In the genomic region with DNA sequence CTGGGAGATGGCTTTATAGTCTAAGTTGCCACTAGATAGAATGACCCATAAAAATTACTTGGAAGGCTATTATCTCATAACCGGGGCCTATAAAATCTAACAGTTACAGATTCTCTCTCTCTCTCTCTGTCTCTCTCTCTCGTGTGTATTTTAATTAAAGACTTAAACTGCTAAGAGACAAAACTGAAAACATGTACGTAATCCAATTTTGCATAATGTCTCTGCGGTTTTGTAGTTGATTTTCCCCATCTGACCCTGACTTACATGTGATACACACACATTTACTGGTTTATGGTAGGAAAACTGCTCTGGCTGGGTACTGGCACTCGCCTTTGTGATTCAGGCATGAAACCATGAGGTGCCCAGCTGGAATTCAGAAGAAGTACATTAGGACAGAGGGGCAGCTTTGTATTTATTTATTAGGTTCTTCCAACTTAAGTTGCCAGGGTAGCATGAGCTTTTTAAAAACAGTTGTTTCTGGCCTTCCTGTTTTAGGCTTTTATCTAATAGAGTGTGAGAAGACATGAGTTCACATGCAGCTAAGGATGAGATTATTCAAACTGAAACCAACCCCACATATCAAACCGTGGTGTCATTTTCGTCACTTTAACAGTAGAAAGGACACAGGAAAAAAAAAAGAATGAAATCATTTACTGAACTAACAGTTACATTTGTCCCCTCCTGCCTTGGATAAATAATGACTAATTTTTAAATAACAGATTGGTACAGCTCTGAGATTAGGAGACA, we compare ENCODE assay signal across 8 cellular contexts.
A peak's percentile ranks its signal among the peaks of the same experiment; 100 is the strongest.
DNase-seq lines count a peak whose midpoint lies in the region; ATAC-seq and TF ChIP-seq lines count a peak whose summit lies in the region.

No MANE protein-coding gene starts in this region.

- H3K27ac Mint-ChIP-seq in CD8-positive, alpha-beta memory T cell: peak overlapping the region; percentile 94 to 99 (median 97)
- H3K27ac Mint-ChIP-seq in activated CD4-positive, alpha-beta memory T cell treated with anti-CD3 and anti-CD28 coated beads for 36 hours: peak overlapping the region; percentile 96

- peak overlapping the region; percentile 50 to 86 (median 76) for H3K4me3 Mint-ChIP-seq in CD8-positive, alpha-beta memory T cell
- peak overlapping the region; percentile 62 for H3K4me3 Mint-ChIP-seq in activated CD4-positive, alpha-beta memory T cell treated with anti-CD3 and anti-CD28 coated beads for 36 hours

- ATAC-seq in GM19463 (IDR thresholded peaks at IDR 0.05; ENCODE audit: unreplicated experiment) (peak; percentile 72), HG03460 (IDR thresholded peaks at IDR 0.05; ENCODE audit: unreplicated experiment) (peak; percentile 60)

- POLR2A ChIA-PET in CD8-positive, alpha-beta memory T cell (lab: Charles Lee): interaction anchor here (0.6 to 0.9 kb wide), 3 partner anchors 17 to 342 kb away, joined by 3 to 7 read pairs (median 4); no protein-coding TSS in a partner anchor
- POLR2A ChIA-PET in activated CD4-positive, alpha-beta memory T cell treated with anti-CD3 and anti-CD28 coated beads for 36 hours (lab: Charles Lee): interaction anchor here (0.7 to 3.3 kb wide), 17 partner anchors 11 to 416 kb away, joined by 3 to 45 read pairs (median 6); partner anchors contain the start of gene ATXN1

- no peaks in the 10 kb centered on the region for H3K9me3 ChIP-seq in CD8-positive, alpha-beta memory T cell (ENCODE audit: low read length)
- no peaks in the 10 kb centered on the region for H3K9me3 ChIP-seq in uterus

- CTCF ChIA-PET in CD8-positive, alpha-beta memory T cell (lab: Charles Lee): interaction anchor here (0.5 to 1.9 kb wide), 8 partner anchors 11 to 343 kb away, joined by 3 to 8 read pairs (median 3); partner anchors contain the start of gene ATXN1
- CTCF ChIA-PET in activated CD4-positive, alpha-beta memory T cell treated with anti-CD3 and anti-CD28 coated beads for 36 hours (lab: Charles Lee): interaction anchor here (0.6 to 2.0 kb wide), 19 partner anchors 8 to 342 kb away, joined by 3 to 8 read pairs (median 4); no protein-coding TSS in a partner anchor

- peak overlapping the region; percentile 94 for H3K27ac ChIP-seq in CD8-positive, alpha-beta memory T cell (ENCODE audit: low read depth, low read length)
- peak overlapping the region; percentile 36 to 66 for H3K27ac ChIP-seq in uterus

- peak overlapping the region; percentile 24 for H3K4me3 ChIP-seq in CD8-positive, alpha-beta memory T cell (ENCODE audit: low read length)
- H3K4me3 ChIP-seq in uterus: no peak overlapping the region

- TF ChIP-seq CTCF in uterus (IDR thresholded peaks at IDR 0.05): no peak

- DNase-seq in CD8-positive, alpha-beta memory T cell: peak; percentile 20 to 74 (median 40)
- peak; percentile 74 for DNase-seq in activated CD4-positive, alpha-beta memory T cell treated with anti-CD3 and anti-CD28 coated beads for 36 hours
- DNase-seq in hepatic stellate cell (ENCODE audit: low spot score) (peak; percentile 57), uterus (no peak), cerebellum (ENCODE audit: low spot score) (no peak), NCI-H2081 treated with DMSO at 0.1 percent for 48 hours (lab: John Stamatoyannopoulos, UW) (no peak)

- H3K27me3 Mint-ChIP-seq in CD8-positive, alpha-beta memory T cell: no peaks in the 10 kb centered on the region
- H3K27me3 Mint-ChIP-seq in activated CD4-positive, alpha-beta memory T cell treated with anti-CD3 and anti-CD28 coated beads for 36 hours: no peaks in the 10 kb centered on the region

- H3K36me3 ChIP-seq in CD8-positive, alpha-beta memory T cell (ENCODE audit: insufficient read depth, low read length): no peaks in the 10 kb centered on the region
- H3K36me3 ChIP-seq in uterus: no peaks in the 10 kb centered on the region

- no peak for TF ChIP-seq POLR2A in uterus (IDR thresholded peaks at IDR 0.05)

- H3K27me3 ChIP-seq in CD8-positive, alpha-beta memory T cell (ENCODE audit: insufficient read depth, low read length, poor library complexity, severe bottlenecking): no peaks in the 10 kb centered on the region
- H3K27me3 ChIP-seq in uterus: no peaks in the 10 kb centered on the region

- intact Hi-C loops in activated CD4-positive, alpha-beta memory T cell treated with anti-CD3 and anti-CD28 coated beads for 36 hours (cut with micrococcal nuclease): loop anchor here (1.0 to 2.0 kb wide), 11 partner anchors 8 to 292 kb away; no protein-coding TSS in a partner anchor
- intact Hi-C loops in uterus (cut with DNase I; ENCODE audit: low total_unique reads): no loop called here

- peaks cover 55 to 83% (median 79%) of the 10 kb centered on the region in 3 donors for H3K4me1 Mint-ChIP-seq in CD8-positive, alpha-beta memory T cell
- peaks cover 69% of the 10 kb centered on the region for H3K4me1 Mint-ChIP-seq in activated CD4-positive, alpha-beta memory T cell treated with anti-CD3 and anti-CD28 coated beads for 36 hours (ENCODE audit: low read depth)

- H3K9me3 Mint-ChIP-seq in CD8-positive, alpha-beta memory T cell: no peaks in the 10 kb centered on the region
- H3K9me3 Mint-ChIP-seq in activated CD4-positive, alpha-beta memory T cell treated with anti-CD3 and anti-CD28 coated beads for 36 hours: no peaks in the 10 kb centered on the region

- H3K36me3 Mint-ChIP-seq in CD8-positive, alpha-beta memory T cell: peaks cover 1 to 11% (median 2%) of the 10 kb centered on the region in 3 donors
- peaks cover 4% of the 10 kb centered on the region for H3K36me3 Mint-ChIP-seq in activated CD4-positive, alpha-beta memory T cell treated with anti-CD3 and anti-CD28 coated beads for 36 hours

- H3K4me1 ChIP-seq in CD8-positive, alpha-beta memory T cell (ENCODE audit: insufficient read depth, low read length): peaks cover 35% of the 10 kb centered on the region
- H3K4me1 ChIP-seq in uterus: peaks cover 0 to 6% of the 10 kb centered on the region in 2 donors

Comparison
In these comparisons a context has a peak if more than half of its experiments do, and no peak if none do; other contexts are left out.
1. DNase-seq: peak in CD8-positive, alpha-beta memory T cell (5 of 5), activated CD4-positive, alpha-beta memory T cell treated with anti-CD3 and anti-CD28 coated beads for 36 hours (single experiment) and hepatic stellate cell (single experiment); none in uterus (0 of 2), cerebellum (single experiment) and NCI-H2081 treated with DMSO at 0.1 percent for 48 hours (single experiment).